In the genomic region with DNA sequence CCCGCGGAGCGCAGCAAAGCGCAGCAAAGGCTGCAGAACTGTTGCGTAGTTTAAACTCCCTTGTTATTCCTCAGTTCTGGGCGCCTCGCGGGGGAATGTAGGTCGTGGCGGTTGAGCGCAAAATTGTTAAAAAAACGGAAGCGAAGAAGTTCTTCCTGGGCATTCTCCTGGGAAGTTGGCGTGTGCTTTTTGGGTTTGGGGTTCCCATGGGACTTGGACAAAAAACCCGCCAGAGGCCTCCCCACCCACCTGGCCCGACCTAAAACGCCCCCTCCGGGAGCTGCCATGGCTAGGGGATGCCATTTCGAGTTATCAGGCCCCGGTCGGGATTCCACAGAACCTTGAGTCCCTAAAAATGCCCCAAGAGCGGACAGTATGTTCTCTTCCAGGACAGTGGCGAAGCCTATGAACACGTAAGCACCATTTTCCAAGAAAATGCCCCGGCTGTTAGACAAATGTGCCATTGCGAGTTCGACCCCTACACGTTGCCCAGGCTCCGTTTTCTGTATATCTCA, we compare ENCODE assay signal across 29 cellular contexts. TPM values are rescaled to one million over a fixed set of nuclear protein-coding genes. Genes with fewer than 3 reads are reported as not detected.
DNase-seq lines count a peak whose midpoint lies in the region; ATAC-seq and TF ChIP-seq lines count a peak whose summit lies in the region.
"Had no signal": no experiment of that assay in that cellular context is flagged by ENCODE, and none has a peak within 500 bp of the region (broad histone marks: within the 10 kb centered on the region; RNA-seq: fewer than 3 reads in every experiment).

No MANE protein-coding gene starts in this region.

- intact Hi-C loops in A673 (cut with micrococcal nuclease; ENCODE audit: unreplicated experiment) = no loop called here
- intact Hi-C loops in dorsolateral prefrontal cortex (cut with DNase I) = no loop called here

- H3K9me2 ChIP-seq in hepatocyte (replicated peaks; ENCODE audit: insufficient read depth) = no peaks in the 10 kb centered on the region

- BruUV-seq in A673 (replicated peaks; lab: Mats Ljungman, UMichigan) = no TSS peak

- ATAC-seq in WTC11 = peak; percentile 10
- ATAC-seq: activated CD8-positive, alpha-beta memory T cell treated with anti-CD3 and anti-CD28 coated beads, Interleukin-2, amount 10 ng/mL, durations not matched to agents 7 days and 5 days; GM12878; left ventricle myocardium superior; stimulated activated naive CD8-positive, alpha-beta T cell treated with anti-CD3 and anti-CD28 coated beads, Interleukin-15, Interleukin-2, amounts not matched to agents 100 U/mL and 50 U/mL, for 24 hours; T-cell had no signal

- H3K27ac ChIP-seq in A673 (ENCODE audit: low read depth, low read length, poor library complexity, severe bottlenecking) (no peak overlapping the region), hepatocyte (no peak overlapping the region), dorsolateral prefrontal cortex (peak overlapping the region in 11 of 59 donors; percentile 13 to 84 (median 36))
- H3K27ac ChIP-seq: Peyer's patch, SJCRH30, thyroid gland had no signal

- POLR2A ChIA-PET in A673 (lab: Charles Lee; ENCODE audit: low non-redundant PET) (no interaction called here), WTC11 (lab: Charles Lee) (interaction anchor here (0.7 to 3.0 kb wide), 7 partner anchors 8 to 150 kb away, joined by 3 to 13 read pairs (median 4); partner anchors contain the start of gene ZIC3), GM10248 (lab: Yijun Ruan, JAX) (no interaction called here)

- H3K4me3 ChIP-seq in A673 (ENCODE audit: low read depth, low read length, poor library complexity, severe bottlenecking) (peak overlapping the region; percentile 19), hepatocyte (no peak overlapping the region), dorsolateral prefrontal cortex (peak overlapping the region in 14 of 59 donors; percentile 5 to 43 (median 16))
- H3K4me3 ChIP-seq: GM12878, Peyer's patch, SJCRH30, thyroid gland had no signal

- TF ChIP-seq CTCF in A673 (conservative IDR thresholded peaks at IDR 0.05; ENCODE audit: low read depth, low read length) = no peak
- no peak for TF ChIP-seq CTCF in WTC11 (IDR thresholded peaks at IDR 0.05)
- TF ChIP-seq CTCF in hepatocyte (IDR thresholded peaks at IDR 0.05; ENCODE audit: poor library complexity) = no peak
- no peak for TF ChIP-seq CTCF in neural crest cell (conservative IDR thresholded peaks at IDR 0.05)
- TF ChIP-seq CTCF in dorsolateral prefrontal cortex (IDR thresholded peaks at IDR 0.05 in 54 of 56, conservative IDR thresholded peaks at IDR 0.05 in 2 of 56; ENCODE audit: low read depth in 1 of 56, partially characterized antibody in 56 of 56) = no peak
- no peak for TF ChIP-seq CTCF in GM10248 (IDR thresholded peaks at IDR 0.05; ENCODE audit: control extremely low read depth, extremely low read depth, low read depth, missing control alignments)

- peak overlapping the region; percentile 51 for H3K4me2 ChIP-seq in hepatocyte

- H2AFZ ChIP-seq in hepatocyte = no peak overlapping the region

- DNase-seq in A673 (ENCODE audit: low spot score) = no peak
- DNase-seq in WTC11 (ENCODE audit: low spot score) = no peak
- no peak for DNase-seq in hepatocyte (ENCODE audit: low spot score)
- no peak for DNase-seq in neural crest cell (ENCODE audit: low read depth, low spot score)
- no peak for DNase-seq in MV-4-11 (lab: John Stamatoyannopoulos, UW)
- no peak for DNase-seq in NCI-H774 (lab: John Stamatoyannopoulos, UW)
- no peak for DNase-seq in dorsolateral prefrontal cortex
- DNase-seq in GM10248 (ENCODE audit: extremely low spot score) = no peak
- DNase-seq: activated CD4-positive, alpha-beta T cell treated with anti-CD3 and anti-CD28 coated beads for 48 hours; activated CD8-positive, alpha-beta memory T cell treated with anti-CD3 and anti-CD28 coated beads, Interleukin-2, amount 10 ng/mL, durations not matched to agents 7 days and 5 days; activated naive CD4-positive, alpha-beta T cell treated with anti-CD3 and anti-CD28 coated beads, Interleukin-2, amount 50 U/mL, for 16 hours; aorta; CD8-positive, alpha-beta memory T cell; immature natural killer cell; left ventricle myocardium superior; NCI-H1092 treated with DMSO at 0.1 percent for 48 hours; NCI-H510A; Peyer's patch; SJCRH30; stimulated activated CD4-positive, alpha-beta T cell treated with anti-CD3 and anti-CD28 coated beads, Interleukin-4, amount 100 ng/mL, for 24 hours; stimulated activated naive CD8-positive, alpha-beta T cell treated with anti-CD3 and anti-CD28 coated beads, Interleukin-15, Interleukin-2, amounts not matched to agents 100 U/mL and 50 U/mL, for 24 hours; T-cell; thyroid gland had no signal

- no peaks in the 10 kb centered on the region for H3K27me3 ChIP-seq in A673 (replicated peaks; ENCODE audit: insufficient read depth, low read depth, low read length, poor library complexity)
- H3K27me3 ChIP-seq in hepatocyte = peaks cover 81% of the 10 kb centered on the region
- peaks cover 0 to 100% (median 83%) of the 10 kb centered on the region in 45 donors for H3K27me3 ChIP-seq in dorsolateral prefrontal cortex
- H3K27me3 ChIP-seq: Peyer's patch, SJCRH30 had no signal

- CTCF ChIA-PET in A673 (lab: Charles Lee) (no interaction called here), WTC11 (lab: Charles Lee) (interaction anchor here (0.6 to 1.3 kb wide), 5 partner anchors 142 to 916 kb away, joined by 3 to 5 read pairs (median 4); no protein-coding TSS in a partner anchor), GM10248 (lab: Yijun Ruan, JAX) (no interaction called here)

- WGBS in hepatocyte (ENCODE audit: low lambda C conversion rate, missing lambda C conversion rate) = 62% methylated on average over 24 of the region's 29 CpGs

- H3K4me3 Mint-ChIP-seq in WTC11 = peak overlapping the region; percentile 66
- H3K4me3 Mint-ChIP-seq in neural crest cell = peak overlapping the region; percentile 72
- H3K4me3 Mint-ChIP-seq: activated CD8-positive, alpha-beta memory T cell treated with anti-CD3 and anti-CD28 coated beads, Interleukin-2, amount 10 ng/mL, durations not matched to agents 7 days and 5 days; activated T-helper 1 cell treated with anti-CD3 and anti-CD28 coated beads, Interleukin-12 subunit alpha, Interleukin-12 subunit beta, Interleukin-2, Interleukin-4 antibody, amounts not matched to agents 30 ng/mL and 10 ng/mL and 1 ng/mL, durations not matched to agents 14 hours and 24 hours and 36 hours; CD8-positive, alpha-beta memory T cell; immature natural killer cell; T-cell had no signal

- peaks cover 25% of the 10 kb centered on the region for H3K36me3 Mint-ChIP-seq in WTC11
- no peaks in the 10 kb centered on the region for H3K36me3 Mint-ChIP-seq in neural crest cell (ENCODE audit: low read depth)
- H3K36me3 Mint-ChIP-seq: activated CD8-positive, alpha-beta memory T cell treated with anti-CD3 and anti-CD28 coated beads, Interleukin-2, amount 10 ng/mL, durations not matched to agents 7 days and 5 days; CD8-positive, alpha-beta memory T cell; immature natural killer cell; T-cell had no signal

- H3K36me3 ChIP-seq in A673 (ENCODE audit: insufficient read depth, low read length, poor library complexity, severe bottlenecking) (peaks cover 9% of the 10 kb centered on the region), hepatocyte (replicated peaks; ENCODE audit: insufficient read depth, low read depth) (no peaks in the 10 kb centered on the region)
- H3K36me3 ChIP-seq: Peyer's patch, SJCRH30, thyroid gland had no signal

- H3K9me3 Mint-ChIP-seq in WTC11 = no peaks in the 10 kb centered on the region
- no peaks in the 10 kb centered on the region for H3K9me3 Mint-ChIP-seq in neural crest cell
- H3K9me3 Mint-ChIP-seq: activated T-helper 1 cell treated with anti-CD3 and anti-CD28 coated beads, Interleukin-12 subunit alpha, Interleukin-12 subunit beta, Interleukin-2, Interleukin-4 antibody, amounts not matched to agents 30 ng/mL and 10 ng/mL and 1 ng/mL, durations not matched to agents 14 hours and 24 hours and 36 hours; T-cell had no signal

- no peaks in the 10 kb centered on the region for H4K20me1 ChIP-seq in hepatocyte (ENCODE audit: insufficient read depth, poor library complexity, severe bottlenecking)

- H3K9me3 ChIP-seq in A673 (ENCODE audit: low read depth, low read length, poor library complexity, severe bottlenecking) = no peaks in the 10 kb centered on the region
- peaks cover 3% of the 10 kb centered on the region for H3K9me3 ChIP-seq in hepatocyte (ENCODE audit: low read depth)
- H3K9me3 ChIP-seq: SJCRH30, thyroid gland had no signal

- no peaks in the 10 kb centered on the region for H3K27me3 Mint-ChIP-seq in WTC11 (ENCODE audit: low read depth)
- H3K27me3 Mint-ChIP-seq in neural crest cell (ENCODE audit: low read depth) = peaks cover 89% of the 10 kb centered on the region

- H3K4me1 ChIP-seq in A673 (ENCODE audit: insufficient read depth, low read length, poor library complexity, severe bottlenecking) (no peaks in the 10 kb centered on the region), hepatocyte (ENCODE audit: insufficient read depth) (no peaks in the 10 kb centered on the region)
- H3K4me1 ChIP-seq: Peyer's patch, SJCRH30, thyroid gland had no signal

- H3K79me2 ChIP-seq in hepatocyte = no peaks in the 10 kb centered on the region

- H3K4me1 Mint-ChIP-seq in WTC11 (peaks cover 70% of the 10 kb centered on the region), neural crest cell (no peaks in the 10 kb centered on the region)
- H3K4me1 Mint-ChIP-seq: activated CD8-positive, alpha-beta memory T cell treated with anti-CD3 and anti-CD28 coated beads, Interleukin-2, amount 10 ng/mL, durations not matched to agents 7 days and 5 days; CD8-positive, alpha-beta memory T cell; immature natural killer cell had no signal

- peak overlapping the region; percentile 99 for H3K27ac Mint-ChIP-seq in WTC11
- H3K27ac Mint-ChIP-seq in neural crest cell (ENCODE audit: unreplicated experiment) = no peak overlapping the region
- H3K27ac Mint-ChIP-seq: activated CD8-positive, alpha-beta memory T cell treated with anti-CD3 and anti-CD28 coated beads, Interleukin-2, amount 10 ng/mL, durations not matched to agents 7 days and 5 days; activated T-helper 1 cell treated with anti-CD3 and anti-CD28 coated beads, Interleukin-12 subunit alpha, Interleukin-12 subunit beta, Interleukin-2, Interleukin-4 antibody, amounts not matched to agents 30 ng/mL and 10 ng/mL and 1 ng/mL, durations not matched to agents 14 hours and 24 hours and 36 hours; CD8-positive, alpha-beta memory T cell; immature natural killer cell; T-cell had no signal

TF ChIP-seq in WTC11, 78 proteins besides CTCF, POLR2A, EP300 and RAD21:
- TF ChIP-seq RELA (CRISPR knock-in tag; IDR thresholded peaks at IDR 0.05; ENCODE audit: borderline replicate concordance) = no peak
- 0 out of 2 replicates have a peak, but pooled peaks have one; percentile 1 for TF ChIP-seq MAX (CRISPR knock-in tag; IDR thresholded peaks at IDR 0.05)

RNA-seq across cellular contexts. Expression of gene ZIC3, which starts 8.9 kb away (rescaled TPM):
- 8.9 and 12.3 TPM in 2 replicates for total RNA-seq in A673 (2021)
- total RNA-seq in WTC11 (2021) = 75.3 to 78.0 TPM (median 77.9 TPM) in 3 replicates
- 0.13 TPM in 1 of 2 replicates, not detected in the other for total RNA-seq in hepatocyte
- not detected in 2 replicates for polyA plus RNA-seq in hepatocyte
- 2.2 and 2.3 TPM in 2 replicates for total RNA-seq in neural crest cell
- total RNA-seq in dorsolateral prefrontal cortex = 1 to 10 TPM in 102 of 120 experiments, under 1 TPM in 18; 0.52 to 6.4 (median 1.8) TPM
- total RNA-seq: A172; activated CD8-positive, alpha-beta memory T cell treated with anti-CD3 and anti-CD28 coated beads, Interleukin-2, amount 10 ng/mL, durations not matched to agents 7 days and 5 days; activated T-helper 1 cell treated with anti-CD3 and anti-CD28 coated beads, Interleukin-12 subunit alpha, Interleukin-12 subunit beta, Interleukin-2, Interleukin-4 antibody, amounts not matched to agents 30 ng/mL and 10 ng/mL and 1 ng/mL, durations not matched to agents 14 hours and 24 hours and 36 hours; aorta; CD8-positive, alpha-beta memory T cell; glomerular endothelial cell; GM12878; left ventricle myocardium superior; mucosa of gallbladder; omental fat pad; Peyer's patch; SJCRH30; T-cell; thyroid gland had no signal
- polyA plus RNA-seq: CD8-positive, alpha-beta memory T cell; immature natural killer cell had no signal
